7 cellular contexts compared by ENCODE assay signal in the genomic region with DNA sequence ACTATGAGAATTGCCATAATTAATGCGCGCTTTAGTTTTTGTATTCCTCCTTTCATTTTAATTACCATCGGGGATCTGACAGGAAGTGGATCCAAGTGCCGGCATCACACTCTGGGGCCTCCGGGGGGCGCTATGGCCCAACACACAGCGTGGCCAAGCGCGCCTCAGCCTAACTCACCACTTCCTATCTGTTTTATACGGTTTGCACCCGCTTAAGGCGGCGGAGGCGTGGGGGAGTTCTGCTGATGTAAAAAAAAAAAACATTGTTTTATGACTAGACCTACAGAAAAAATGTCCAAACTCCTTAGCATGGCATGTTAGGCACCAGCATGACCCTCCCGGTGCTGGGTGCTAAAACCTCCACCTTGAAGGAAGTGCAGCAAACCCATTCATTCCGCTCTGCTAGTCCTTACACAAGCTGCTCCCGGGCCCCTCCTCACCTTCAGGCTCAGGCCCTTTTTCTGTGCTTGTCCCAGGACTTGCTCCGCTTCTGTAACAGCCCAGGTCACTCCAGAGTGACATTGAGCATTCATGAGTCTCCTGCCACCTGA. TPM values are rescaled to one million over a fixed set of nuclear protein-coding genes. Genes with fewer than 3 reads are reported as not detected.
A peak's percentile ranks its signal among the peaks of the same experiment; 100 is the strongest.
DNase-seq lines count a peak whose midpoint lies in the region; ATAC-seq and TF ChIP-seq lines count a peak whose summit lies in the region.

No MANE protein-coding gene starts in this region.

- DNase-seq in GM13977 (ENCODE audit: low spot score), result peak; percentile 60
- peak; percentile 38 for DNase-seq in NCI-H774 (lab: John Stamatoyannopoulos, UW)
- peak; percentile 86 for DNase-seq in activated CD8-positive, alpha-beta memory T cell treated with anti-CD3 and anti-CD28 coated beads, Interleukin-2, amount 50 U/mL, for 48 hours
- DNase-seq in fibroblast of lung (ENCODE audit: low read depth in 2 of 2), result peak; percentile 16 to 51
- DNase-seq in osteoblast (ENCODE audit: insufficient read length, low spot score, missing footprints), result peak; percentile 91
- peak; percentile 51 to 84 for DNase-seq in upper lobe of left lung
- DNase-seq in DMS79 treated with DMSO at 0.1 percent for 48 hours (lab: John Stamatoyannopoulos, UW), result no peak

- H2AFZ ChIP-seq in fibroblast of lung (ENCODE audit: low read length) (no peak overlapping the region), osteoblast (ENCODE audit: low read length) (no peak overlapping the region)

- H3K36me3 ChIP-seq in fibroblast of lung (ENCODE audit: control insufficient read depth, insufficient read depth, low read length), result no peaks in the 10 kb centered on the region
- no peaks in the 10 kb centered on the region for H3K36me3 ChIP-seq in osteoblast (ENCODE audit: insufficient read depth, low read length)
- no peaks in the 10 kb centered on the region for H3K36me3 ChIP-seq in upper lobe of left lung

- TF ChIP-seq CTCF in GM13977 (IDR thresholded peaks at IDR 0.05; ENCODE audit: extremely low read depth, insufficient read depth, missing control alignments) (peak; percentile 66), fibroblast of lung (conservative IDR thresholded peaks at IDR 0.05 in 1 of 2, IDR thresholded peaks at IDR 0.05 in 1 of 2; ENCODE audit: low read depth in 1 of 2, low read length in 2 of 2) (peak; percentile 37 to 72), osteoblast (IDR thresholded peaks at IDR 0.05; ENCODE audit: extremely low read depth, low read depth, low read length) (peak; percentile 64), upper lobe of left lung (IDR thresholded peaks at IDR 0.05) (peak; percentile 43 to 62 (median 56))

- 17 to 20% methylated on average over 18 of the region's 18 CpGs for WGBS in upper lobe of left lung, 2 donors

- H3K4me2 ChIP-seq in fibroblast of lung (ENCODE audit: extremely low read depth, insufficient read depth, low read length) (no peak overlapping the region), osteoblast (ENCODE audit: insufficient read depth, low read length) (peak overlapping the region; percentile 20)

- in situ Hi-C loops in GM13977 (cut with MboI; ENCODE audit: low pct_unique_long_range_greater_than_20kb, low sequenced_read_pairs, unreplicated experiment), result no loop called here

- no peak for TF ChIP-seq EP300 in upper lobe of left lung (IDR thresholded peaks at IDR 0.05)

- TF ChIP-seq POLR2A in upper lobe of left lung (IDR thresholded peaks at IDR 0.05), result no peak

- H3K9me3 ChIP-seq in fibroblast of lung (ENCODE audit: control insufficient read depth, insufficient read depth, low read depth, low read length) (no peaks in the 10 kb centered on the region), osteoblast (ENCODE audit: low read depth, low read length) (no peaks in the 10 kb centered on the region), upper lobe of left lung (no peaks in the 10 kb centered on the region)

- H4K20me1 ChIP-seq in fibroblast of lung (ENCODE audit: control insufficient read depth, extremely low read depth, insufficient read depth, low read length), result no peaks in the 10 kb centered on the region
- H4K20me1 ChIP-seq in osteoblast (ENCODE audit: insufficient read depth, low read length), result no peaks in the 10 kb centered on the region

- H3K79me2 ChIP-seq in fibroblast of lung (ENCODE audit: control insufficient read depth, insufficient read depth, low read length) (no peaks in the 10 kb centered on the region), osteoblast (ENCODE audit: insufficient read depth, low read length) (no peaks in the 10 kb centered on the region)

- no peak overlapping the region for H3K9ac ChIP-seq in fibroblast of lung (ENCODE audit: insufficient read depth, low read length)

- H3K4me1 ChIP-seq in fibroblast of lung (ENCODE audit: control insufficient read depth, extremely low read depth, insufficient read depth, low read length) (no peaks in the 10 kb centered on the region), osteoblast (ENCODE audit: insufficient read depth, low read length) (no peaks in the 10 kb centered on the region), upper lobe of left lung (peaks cover 2 to 14% (median 3%) of the 10 kb centered on the region in 4 donors)

- no peak overlapping the region for H3K27ac ChIP-seq in fibroblast of lung (ENCODE audit: insufficient read depth, low read length)
- no peak overlapping the region for H3K27ac ChIP-seq in osteoblast (ENCODE audit: low read depth, low read length)
- no peak overlapping the region for H3K27ac ChIP-seq in upper lobe of left lung

- H3K27me3 ChIP-seq in fibroblast of lung (ENCODE audit: control insufficient read depth, insufficient read depth, low read length) (peaks cover 21% of the 10 kb centered on the region), osteoblast (ENCODE audit: insufficient read depth, low read length) (peaks cover 38% of the 10 kb centered on the region), upper lobe of left lung (no peaks in the 10 kb centered on the region)

- no peak overlapping the region for H3K4me3 ChIP-seq in fibroblast of lung (replicated peaks in 1 of 4; ENCODE audit: control extremely low read depth in 1 of 4, insufficient read depth in 1 of 4, low read depth in 3 of 4, low read length in 4 of 4)
- H3K4me3 ChIP-seq in osteoblast (ENCODE audit: insufficient read depth, low read length), result no peak overlapping the region
- H3K4me3 ChIP-seq in upper lobe of left lung, result no peak overlapping the region

- peak in 1 of 2 donors; percentile 63 for ATAC-seq in upper lobe of left lung (ENCODE audit: low FRiP score in 2 of 2)

RNA-seq across cellular contexts. Expression of a gene that starts 4.5 kb away (rescaled TPM):
- total RNA-seq in fibroblast of lung, result 0.99 and 2.1 TPM in 2 replicates
- 0.16 and 0.35 TPM in 2 replicates for polyA plus RNA-seq in fibroblast of lung
- 0.59 and 1.3 TPM in 2 replicates for polyA plus RNA-seq in fibroblast of lung (2012)
- 0.82 and 1.2 TPM in 2 replicates for polyA minus RNA-seq in fibroblast of lung (ENCODE audit: low replicate concordance)
- total RNA-seq in osteoblast, result under 0.01 and 0.29 TPM in 2 replicates
- 10 to 100 TPM in 5 of 6 donors, 1 to 10 TPM in 1; 7.8 to 23.7 (median 12.9) TPM for total RNA-seq in upper lobe of left lung

RNA-seq across cellular contexts. Expression of a gene that starts 24.1 kb away (rescaled TPM):
- total RNA-seq in fibroblast of lung, result 77.0 and 86.0 TPM in 2 replicates
- polyA plus RNA-seq in fibroblast of lung, result 98.2 and 130 TPM in 2 replicates
- polyA plus RNA-seq in fibroblast of lung (2012), result 72.3 and 106 TPM in 2 replicates
- polyA minus RNA-seq in fibroblast of lung (ENCODE audit: low replicate concordance), result 95.5 and 145 TPM in 2 replicates
- 67.5 and 71.7 TPM in 2 replicates for total RNA-seq in osteoblast
- total RNA-seq in upper lobe of left lung, result 100 to 1,000 TPM in 1 of 6 donors, 10 to 100 TPM in 5; 64.7 to 108 (median 75.0) TPM

RNA-seq across cellular contexts. Expression of a gene that starts 35.7 kb away (rescaled TPM):
- total RNA-seq in fibroblast of lung (114 and 117 TPM in 2 replicates), osteoblast (86.0 and 91.2 TPM in 2 replicates), upper lobe of left lung (100 to 1,000 TPM in 3 of 6 donors, 10 to 100 TPM in 3; 64.8 to 162 (median 93.6) TPM)
- polyA plus RNA-seq in fibroblast of lung, result 108 and 180 TPM in 2 replicates
- 87.4 and 148 TPM in 2 replicates for polyA plus RNA-seq in fibroblast of lung (2012)
- polyA minus RNA-seq in fibroblast of lung (ENCODE audit: low replicate concordance), result 145 and 164 TPM in 2 replicates
